In the genomic region with DNA sequence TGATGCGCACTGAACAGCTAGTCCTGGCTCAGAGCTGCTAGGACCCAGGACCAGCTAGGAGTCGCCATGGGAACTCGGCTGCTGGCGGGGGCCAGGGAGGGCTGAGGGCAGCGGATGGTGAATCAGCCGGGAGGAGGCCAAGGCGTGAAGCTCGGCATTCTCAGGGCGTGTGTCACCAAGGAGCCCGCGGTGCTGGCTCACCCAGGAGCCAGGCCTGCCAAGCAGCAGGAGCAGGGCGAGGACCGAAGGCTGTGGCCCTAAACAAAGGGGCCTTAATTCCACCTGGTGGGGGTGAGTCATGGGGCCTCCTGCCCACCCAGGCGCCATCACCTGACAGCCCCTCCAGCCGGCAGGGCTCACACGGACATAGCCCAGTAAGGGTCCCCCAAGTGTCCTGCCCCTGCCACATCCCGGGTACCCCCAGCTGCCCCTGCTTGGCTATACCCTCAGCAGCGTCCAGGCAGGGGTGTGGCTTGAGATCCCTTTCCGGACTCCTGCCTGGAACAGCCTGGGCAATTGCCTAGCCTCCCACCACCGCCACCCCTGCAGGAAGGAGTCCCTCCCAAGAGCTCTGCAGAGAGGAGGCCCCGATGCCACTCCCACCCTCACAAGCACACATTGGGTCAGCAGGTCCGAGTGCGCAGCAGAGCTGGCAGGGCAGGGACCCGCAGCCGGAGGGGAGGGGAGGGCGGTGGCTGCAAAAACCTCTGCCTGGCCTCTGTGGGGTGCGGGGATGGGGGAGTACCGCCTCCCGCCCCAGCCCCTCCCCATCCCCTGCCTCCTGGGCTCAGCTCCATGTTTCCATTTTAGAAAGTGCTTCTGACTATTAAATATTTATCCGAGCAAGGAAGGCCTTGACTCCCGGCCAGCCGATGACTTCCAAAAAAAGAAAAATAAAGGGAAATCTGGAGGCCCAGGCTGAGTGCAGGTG, we compare ENCODE assay signal across 8 cellular contexts. TPM values are rescaled to one million over a fixed set of nuclear protein-coding genes. Genes with fewer than 3 reads are reported as not detected.
A peak's percentile ranks its signal among the peaks of the same experiment; 100 is the strongest.
DNase-seq lines count a peak whose midpoint lies in the region; ATAC-seq and TF ChIP-seq lines count a peak whose summit lies in the region.

No MANE protein-coding gene starts in this region.

- no peaks in the 10 kb centered on the region for H3K27me3 Mint-ChIP-seq in osteocyte (ENCODE audit: unreplicated experiment)
- H3K27me3 Mint-ChIP-seq in activated naive CD4-positive, alpha-beta T cell treated with anti-CD3 and anti-CD28 coated beads for 36 hours (ENCODE audit: low read depth): peaks cover 19% of the 10 kb centered on the region

- in situ Hi-C loops in Panc1 (cut with HindIII; ENCODE audit: low pct_unique_long_range_greater_than_20kb, low sequenced_read_pairs): no loop called here

- intact Hi-C loops in Panc1 (cut with micrococcal nuclease; ENCODE audit: unreplicated experiment): loop anchor here (5.0 kb wide), 1 partner anchor 74 kb away; no protein-coding TSS in a partner anchor
- intact Hi-C loops in activated naive CD4-positive, alpha-beta T cell treated with anti-CD3 and anti-CD28 coated beads for 36 hours (cut with micrococcal nuclease): no loop called here

- no peaks in the 10 kb centered on the region for H3K9me3 Mint-ChIP-seq in osteocyte (ENCODE audit: unreplicated experiment)
- H3K9me3 Mint-ChIP-seq in activated naive CD4-positive, alpha-beta T cell treated with anti-CD3 and anti-CD28 coated beads for 36 hours: no peaks in the 10 kb centered on the region

- H3K36me3 Mint-ChIP-seq in osteocyte (ENCODE audit: unreplicated experiment): no peaks in the 10 kb centered on the region
- H3K36me3 Mint-ChIP-seq in activated naive CD4-positive, alpha-beta T cell treated with anti-CD3 and anti-CD28 coated beads for 36 hours (ENCODE audit: low read depth): no peaks in the 10 kb centered on the region

- peaks cover 2% of the 10 kb centered on the region; the same call in 1 of the 2 replicates for H3K36me3 ChIP-seq in Panc1 (ENCODE audit: control insufficient read depth, insufficient read depth, low read length)

- TF ChIP-seq CTCF in Panc1 (IDR thresholded peaks at IDR 0.05) (no peak), osteocyte (IDR thresholded peaks at IDR 0.05) (no peak)

- CTCF ChIA-PET in Panc1 (lab: Charles Lee): interaction anchor here (1.8 kb wide), 2 partner anchors 73 kb away, joined by 8 to 18 read pairs; no protein-coding TSS in a partner anchor
- CTCF ChIA-PET in activated naive CD4-positive, alpha-beta T cell treated with anti-CD3 and anti-CD28 coated beads for 36 hours (lab: Charles Lee): interaction anchor here (0.6 to 6.7 kb wide), 6 partner anchors 17 to 71 kb away, joined by 3 to 129 read pairs (median 4); partner anchors contain the start of gene CDCA4

- peaks cover 86% of the 10 kb centered on the region for H3K4me1 Mint-ChIP-seq in osteocyte (ENCODE audit: unreplicated experiment)
- peaks cover 11% of the 10 kb centered on the region for H3K4me1 Mint-ChIP-seq in activated naive CD4-positive, alpha-beta T cell treated with anti-CD3 and anti-CD28 coated beads for 36 hours (ENCODE audit: low read depth)

- no TSS peak for BruUV-seq in Panc1 (replicated peaks; lab: Mats Ljungman, UMichigan)

- H3K4me3 Mint-ChIP-seq in osteocyte (ENCODE audit: unreplicated experiment): no peak overlapping the region
- no peak overlapping the region for H3K4me3 Mint-ChIP-seq in activated naive CD4-positive, alpha-beta T cell treated with anti-CD3 and anti-CD28 coated beads for 36 hours

- POLR2A ChIA-PET in Panc1 (lab: Charles Lee): interaction anchor here (0.6 to 1.3 kb wide), 4 partner anchors 11 to 1494 kb away, joined by 3 to 10 read pairs (median 4); partner anchors contain the start of gene CLBA1

- DNase-seq in COLO668 (lab: John Stamatoyannopoulos, UW; ENCODE audit: unreplicated experiment) (peak; percentile 51), Panc1 (ENCODE audit: low read depth, low spot score) (peak; percentile 89), fibroblast of peridontal ligament (ENCODE audit: extremely low read depth) (peak; percentile 91), osteocyte (ENCODE audit: extremely low spot score, unreplicated experiment) (peak; percentile 96), NCI-H1092 (lab: John Stamatoyannopoulos, UW) (no peak), putamen (ENCODE audit: low spot score) (no peak)
- DNase-seq in activated naive CD4-positive, alpha-beta T cell treated with anti-CD3 and anti-CD28 coated beads for 36 hours: no peak
- DNase-seq in stimulated activated naive CD4-positive, alpha-beta T cell (lab: John Stamatoyannopoulos, UW): no peak

- no peaks in the 10 kb centered on the region for H3K27me3 ChIP-seq in Panc1 (ENCODE audit: control insufficient read depth, insufficient read depth, low read length)

- no peaks in the 10 kb centered on the region for H3K9me3 ChIP-seq in Panc1 (ENCODE audit: control insufficient read depth, insufficient read depth, low read depth, low read length)

- H3K27ac Mint-ChIP-seq in osteocyte (ENCODE audit: unreplicated experiment): peak overlapping the region; percentile 93
- H3K27ac Mint-ChIP-seq in activated naive CD4-positive, alpha-beta T cell treated with anti-CD3 and anti-CD28 coated beads for 36 hours: no peak overlapping the region

- peaks cover 54% of the 10 kb centered on the region for H3K4me1 ChIP-seq in Panc1 (ENCODE audit: control insufficient read depth, insufficient read depth, low read length)

- peak; percentile 54 for ATAC-seq in Panc1

- H3K4me3 ChIP-seq in Panc1 (ENCODE audit: low read depth in 2 of 2, low read length in 2 of 2): peak overlapping the region in 1 of 2 experiments; percentile 35; a peak in 2 of 4 replicates

- peak overlapping the region; percentile 93 for H3K27ac ChIP-seq in Panc1 (ENCODE audit: low read length)

RNA-seq across cellular contexts. Expression of gene AHNAK2, which starts 4.7 kb away (rescaled TPM):
- total RNA-seq in Panc1 (2021; ENCODE audit: unreplicated experiment) (223 TPM), osteocyte (145 and 183 TPM in 2 replicates)
- polyA plus RNA-seq in Panc1 (2012; ENCODE audit: insufficient read length): 148 TPM
- total RNA-seq in activated naive CD4-positive, alpha-beta T cell treated with anti-CD3 and anti-CD28 coated beads for 36 hours: under 1 TPM; 0.10 TPM

RNA-seq across cellular contexts. Expression of gene CLBA1, which starts 12.1 kb away (rescaled TPM):
- total RNA-seq in Panc1 (2021; ENCODE audit: unreplicated experiment): 13.8 TPM
- 11.9 TPM for polyA plus RNA-seq in Panc1 (2012; ENCODE audit: insufficient read length)
- 7.5 and 7.7 TPM in 2 replicates for total RNA-seq in osteocyte
- total RNA-seq in activated naive CD4-positive, alpha-beta T cell treated with anti-CD3 and anti-CD28 coated beads for 36 hours: under 1 TPM; 0.40 to 0.43 TPM

RNA-seq across cellular contexts. Expression of gene CDCA4, which starts 47.4 kb away (rescaled TPM):
- total RNA-seq in Panc1 (2021; ENCODE audit: unreplicated experiment): 39.9 TPM
- 32.9 TPM for polyA plus RNA-seq in Panc1 (2012; ENCODE audit: insufficient read length)
- 14.6 and 17.4 TPM in 2 replicates for total RNA-seq in osteocyte
- 10 to 100 TPM; 59.6 to 60.4 TPM for total RNA-seq in activated naive CD4-positive, alpha-beta T cell treated with anti-CD3 and anti-CD28 coated beads for 36 hours

RNA-seq across cellular contexts. Expression of gene PLD4, which starts 48.8 kb away (rescaled TPM):
- total RNA-seq in Panc1 (2021; ENCODE audit: unreplicated experiment) (0.15 TPM), osteocyte (0.05 and 0.18 TPM in 2 replicates)
- polyA plus RNA-seq in Panc1 (2012; ENCODE audit: insufficient read length): not detected
- not detected for total RNA-seq in activated naive CD4-positive, alpha-beta T cell treated with anti-CD3 and anti-CD28 coated beads for 36 hours

Comparison
In these comparisons a context has a peak if more than half of its experiments do, and no peak if none do; other contexts are left out.
1. DNase-seq: peak in COLO668 (single experiment), Panc1 (single experiment), fibroblast of peridontal ligament (single experiment) and osteocyte (single experiment); none in NCI-H1092 (single experiment), putamen (single experiment), activated naive CD4-positive, alpha-beta T cell treated with anti-CD3 and anti-CD28 coated beads for 36 hours (single experiment) and stimulated activated naive CD4-positive, alpha-beta T cell (0 of 6).
2. RNA of gene AHNAK2, which starts 4.7 kb away (total RNA-seq): 223 TPM in Panc1 (single experiment) and 145 to 183 TPM in osteocyte; 0.10 TPM in activated naive CD4-positive, alpha-beta T cell treated with anti-CD3 and anti-CD28 coated beads for 36 hours; every median in the first group is over 100 times any median in the second.